Comparison of ENCODE assay signal across 2 cellular contexts in the genomic region with DNA sequence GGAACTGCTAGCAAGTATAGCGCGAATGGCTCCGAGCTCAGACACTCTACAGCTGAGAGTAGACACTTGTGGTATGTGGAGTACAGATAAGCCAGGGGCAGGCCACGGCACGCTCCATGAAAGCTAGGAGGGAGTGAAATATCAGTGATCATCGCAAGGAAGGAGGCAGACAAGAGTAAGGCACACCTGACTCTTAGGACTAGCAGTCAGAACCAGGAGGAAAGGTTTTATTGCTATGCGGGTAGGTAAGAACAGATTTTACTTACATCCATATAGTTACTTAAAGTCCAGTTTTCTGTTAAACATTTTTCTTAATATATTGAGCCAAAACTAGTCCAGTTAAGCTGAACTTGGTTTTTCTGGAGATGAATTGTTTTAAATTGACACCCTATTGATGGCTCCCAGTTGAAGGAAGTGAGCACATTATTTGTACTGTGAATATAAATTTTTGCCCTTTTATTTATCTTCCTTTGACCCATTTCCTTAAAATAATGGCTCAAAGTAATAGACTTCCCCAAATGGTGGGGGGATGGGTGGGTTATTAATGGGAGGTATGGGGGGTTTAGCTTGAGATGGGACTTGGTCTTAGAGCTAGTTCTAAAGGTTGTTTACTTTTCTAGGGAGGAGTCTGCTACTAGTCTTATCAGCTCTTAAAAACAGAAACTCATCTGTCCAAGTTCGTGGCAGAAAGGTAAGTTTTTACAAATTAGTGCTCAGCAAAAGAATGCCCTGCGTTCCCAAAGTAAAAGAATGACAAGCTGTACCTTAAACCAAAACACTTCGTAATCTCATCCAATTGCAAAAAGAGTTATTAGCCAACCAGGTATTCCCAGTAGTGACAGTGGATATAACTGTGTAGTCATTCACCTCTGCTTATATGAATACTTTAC.
TF ChIP-seq lines count a peak whose summit lies in the region.

No MANE protein-coding gene starts in this region.

TF ChIP-seq in IMR-90, 13 proteins besides CTCF, POLR2A, EP300 and RAD21:
- TF ChIP-seq BHLHE40 (IDR thresholded peaks at IDR 0.05; ENCODE audit: low read depth, low read length) (no peak), MAZ (IDR thresholded peaks at IDR 0.05; ENCODE audit: borderline replicate concordance, low read depth, low read length) (no peak), MXI1 (IDR thresholded peaks at IDR 0.05; ENCODE audit: borderline replicate concordance, low read depth, low read length) (no peak), FOS (IDR thresholded peaks at IDR 0.05; ENCODE audit: low read depth, low read length) (no peak), CHD1 (IDR thresholded peaks at IDR 0.05; ENCODE audit: low read depth, low read length) (no peak), SMC3 (IDR thresholded peaks at IDR 0.05; ENCODE audit: low read depth, low read length) (no peak), NFE2L2 (IDR thresholded peaks at IDR 0.05; ENCODE audit: low read depth, low read length) (no peak)
- TF ChIP-seq, protein P1, sequence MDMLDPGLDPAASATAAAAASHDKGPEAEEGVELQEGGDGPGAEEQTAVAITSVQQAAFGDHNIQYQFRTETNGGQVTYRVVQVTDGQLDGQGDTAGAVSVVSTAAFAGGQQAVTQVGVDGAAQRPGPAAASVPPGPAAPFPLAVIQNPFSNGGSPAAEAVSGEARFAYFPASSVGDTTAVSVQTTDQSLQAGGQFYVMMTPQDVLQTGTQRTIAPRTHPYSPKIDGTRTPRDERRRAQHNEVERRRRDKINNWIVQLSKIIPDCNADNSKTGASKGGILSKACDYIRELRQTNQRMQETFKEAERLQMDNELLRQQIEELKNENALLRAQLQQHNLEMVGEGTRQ (IDR thresholded peaks at IDR 0.05; ENCODE audit: low read depth, low read length), result no peak
- TF ChIP-seq, protein P2, sequence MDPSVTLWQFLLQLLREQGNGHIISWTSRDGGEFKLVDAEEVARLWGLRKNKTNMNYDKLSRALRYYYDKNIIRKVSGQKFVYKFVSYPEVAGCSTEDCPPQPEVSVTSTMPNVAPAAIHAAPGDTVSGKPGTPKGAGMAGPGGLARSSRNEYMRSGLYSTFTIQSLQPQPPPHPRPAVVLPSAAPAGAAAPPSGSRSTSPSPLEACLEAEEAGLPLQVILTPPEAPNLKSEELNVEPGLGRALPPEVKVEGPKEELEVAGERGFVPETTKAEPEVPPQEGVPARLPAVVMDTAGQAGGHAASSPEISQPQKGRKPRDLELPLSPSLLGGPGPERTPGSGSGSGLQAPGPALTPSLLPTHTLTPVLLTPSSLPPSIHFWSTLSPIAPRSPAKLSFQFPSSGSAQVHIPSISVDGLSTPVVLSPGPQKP (IDR thresholded peaks at IDR 0.05; ENCODE audit: borderline replicate concordance, low read depth, low read length), result no peak

TF ChIP-seq in neural cell, 6 proteins besides CTCF, POLR2A, EP300 and RAD21 (continued from another document):
- TF ChIP-seq, protein P3, sequence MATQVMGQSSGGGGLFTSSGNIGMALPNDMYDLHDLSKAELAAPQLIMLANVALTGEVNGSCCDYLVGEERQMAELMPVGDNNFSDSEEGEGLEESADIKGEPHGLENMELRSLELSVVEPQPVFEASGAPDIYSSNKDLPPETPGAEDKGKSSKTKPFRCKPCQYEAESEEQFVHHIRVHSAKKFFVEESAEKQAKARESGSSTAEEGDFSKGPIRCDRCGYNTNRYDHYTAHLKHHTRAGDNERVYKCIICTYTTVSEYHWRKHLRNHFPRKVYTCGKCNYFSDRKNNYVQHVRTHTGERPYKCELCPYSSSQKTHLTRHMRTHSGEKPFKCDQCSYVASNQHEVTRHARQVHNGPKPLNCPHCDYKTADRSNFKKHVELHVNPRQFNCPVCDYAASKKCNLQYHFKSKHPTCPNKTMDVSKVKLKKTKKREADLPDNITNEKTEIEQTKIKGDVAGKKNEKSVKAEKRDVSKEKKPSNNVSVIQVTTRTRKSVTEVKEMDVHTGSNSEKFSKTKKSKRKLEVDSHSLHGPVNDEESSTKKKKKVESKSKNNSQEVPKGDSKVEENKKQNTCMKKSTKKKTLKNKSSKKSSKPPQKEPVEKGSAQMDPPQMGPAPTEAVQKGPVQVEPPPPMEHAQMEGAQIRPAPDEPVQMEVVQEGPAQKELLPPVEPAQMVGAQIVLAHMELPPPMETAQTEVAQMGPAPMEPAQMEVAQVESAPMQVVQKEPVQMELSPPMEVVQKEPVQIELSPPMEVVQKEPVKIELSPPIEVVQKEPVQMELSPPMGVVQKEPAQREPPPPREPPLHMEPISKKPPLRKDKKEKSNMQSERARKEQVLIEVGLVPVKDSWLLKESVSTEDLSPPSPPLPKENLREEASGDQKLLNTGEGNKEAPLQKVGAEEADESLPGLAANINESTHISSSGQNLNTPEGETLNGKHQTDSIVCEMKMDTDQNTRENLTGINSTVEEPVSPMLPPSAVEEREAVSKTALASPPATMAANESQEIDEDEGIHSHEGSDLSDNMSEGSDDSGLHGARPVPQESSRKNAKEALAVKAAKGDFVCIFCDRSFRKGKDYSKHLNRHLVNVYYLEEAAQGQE (IDR thresholded peaks at IDR 0.05; ENCODE audit: borderline replicate concordance), result no peak
- no peak for TF ChIP-seq TAF1 (IDR thresholded peaks at IDR 0.05; ENCODE audit: low read depth)
- no peak for TF ChIP-seq MXI1 (conservative IDR thresholded peaks at IDR 0.05; ENCODE audit: poor library complexity, severe bottlenecking)
- TF ChIP-seq SMC3 (conservative IDR thresholded peaks at IDR 0.05; ENCODE audit: poor library complexity), result no peak
- no peak for TF ChIP-seq EZH2 (IDR thresholded peaks at IDR 0.05; ENCODE audit: borderline replicate concordance, insufficient read depth, low read length, poor library complexity, severe bottlenecking)
